In the genomic region with DNA sequence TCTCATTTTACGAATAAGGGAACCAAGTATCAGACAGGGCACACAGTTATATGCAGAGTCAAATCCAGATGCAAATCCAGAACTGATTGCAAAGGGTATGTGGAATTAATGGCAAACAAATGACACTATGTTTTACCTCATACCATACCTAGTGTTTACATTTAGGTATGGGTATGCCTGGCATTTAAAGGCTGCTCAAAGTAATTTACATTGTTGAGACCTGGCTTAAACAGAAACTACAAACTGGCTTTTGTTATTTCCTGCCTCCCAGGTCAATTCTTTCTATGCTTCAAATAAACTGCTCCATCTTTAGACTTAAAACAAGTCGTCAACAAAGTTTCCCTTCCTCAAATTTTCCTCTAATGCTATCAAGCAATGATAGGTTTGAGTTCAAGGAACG, we compare ENCODE assay signal across 1 cellular context.
TF ChIP-seq lines count a peak whose summit lies in the region.

No MANE protein-coding gene starts in this region.

TF ChIP-seq in GM12878, 131 proteins besides CTCF, POLR2A, EP300 and RAD21:
- TF ChIP-seq NR2F1 (conservative IDR thresholded peaks at IDR 0.05) (no peak), SPI1 (IDR thresholded peaks at IDR 0.05; ENCODE audit: borderline replicate concordance, insufficient read depth, low read depth, low read length) (0 out of 2 replicates have a peak, but pooled peaks have one; percentile 17)
